ENCODE assay signal across 16 cellular contexts in the genomic region with DNA sequence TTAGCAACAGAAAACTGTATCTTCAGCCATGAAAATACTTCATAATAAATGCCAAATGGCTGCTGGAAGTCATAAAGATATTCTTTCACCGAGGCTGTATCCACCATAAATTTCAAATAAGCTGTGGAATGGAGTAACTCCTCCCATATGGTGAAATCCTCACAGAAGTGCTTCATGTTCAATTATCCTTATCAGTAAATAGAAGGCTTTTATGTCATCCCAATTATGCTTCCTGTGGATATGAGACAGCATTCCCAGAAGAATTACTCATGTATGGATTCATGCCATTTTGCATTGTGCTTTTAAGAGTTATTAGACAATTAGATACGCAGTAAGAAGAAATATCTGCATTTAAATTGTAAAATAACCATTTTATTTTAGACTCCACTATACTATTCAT.
A peak's percentile ranks its signal among the peaks of the same experiment; 100 is the strongest.
DNase-seq lines count a peak whose midpoint lies in the region; ATAC-seq, FAIRE-seq and TF ChIP-seq lines count a peak whose summit lies in the region.
"Had no signal": no experiment of that assay in that cellular context is flagged by ENCODE, and none has a peak within 500 bp of the region (broad histone marks: within the 10 kb centered on the region; RNA-seq: fewer than 3 reads in every experiment).

No MANE protein-coding gene starts in this region.

- TF ChIP-seq CTCF in psoas muscle (IDR thresholded peaks at IDR 0.05), result no peak

- H3K4me1 ChIP-seq in psoas muscle, result no peaks in the 10 kb centered on the region

- H3K27ac ChIP-seq in psoas muscle, result no peak overlapping the region
- H3K27ac ChIP-seq: dorsolateral prefrontal cortex, left lung had no signal

- DNase-seq in DMS79 treated with DMSO at 0.1 percent for 48 hours (lab: John Stamatoyannopoulos, UW), result peak; percentile 48
- peak; percentile 86 for DNase-seq in NCI-H187 treated with DMSO at 0.1 percent for 48 hours (lab: John Stamatoyannopoulos, UW)
- peak; percentile 46 for DNase-seq in SHP77 treated with DMSO at 0.1 percent for 48 hours (lab: John Stamatoyannopoulos, UW)
- peak; percentile 79 for DNase-seq in glomerular endothelial cell (ENCODE audit: extremely low read depth, low read depth, low spot score)
- no peak for DNase-seq in cerebellum (ENCODE audit: low spot score)
- no peak for DNase-seq in GM19239 (ENCODE audit: insufficient read length, low spot score)
- no peak for DNase-seq in psoas muscle
- no peak for DNase-seq in T-helper 2 cell
- DNase-seq: activated CD8-positive, alpha-beta memory T cell treated with anti-CD3 and anti-CD28 coated beads for 24 hours; C1 segment of cervical spinal cord; dorsolateral prefrontal cortex; glutamatergic neuron; left lung; stimulated activated CD4-positive, alpha-beta T cell treated with anti-CD3 and anti-CD28 coated beads, Interleukin-2, amount 100 ng/mL, for 48 hours; stimulated activated naive CD8-positive, alpha-beta T cell treated with anti-CD3 and anti-CD28 coated beads, Interleukin-15, amount 100 ng/mL, for 72 hours had no signal

- H3K27me3 ChIP-seq in psoas muscle (ENCODE audit: insufficient read depth in 3 of 3, low read length in 2 of 3), result no peaks in the 10 kb centered on the region
- H3K27me3 ChIP-seq: dorsolateral prefrontal cortex, left lung had no signal

- H3K36me3 ChIP-seq in psoas muscle (ENCODE audit: insufficient read depth in 1 of 2, low read depth in 1 of 2), result no peaks in the 10 kb centered on the region
- H3K36me3 ChIP-seq: left lung had no signal

- no peak overlapping the region for H3K4me3 ChIP-seq in psoas muscle
- H3K4me3 ChIP-seq: dorsolateral prefrontal cortex, left lung had no signal

- H3K9me3 ChIP-seq in psoas muscle, result no peaks in the 10 kb centered on the region
- H3K9me3 ChIP-seq: left lung had no signal

- intact Hi-C loops in psoas muscle (cut with DNase I), result no loop called here

- WGBS in psoas muscle, 3 donors, result 35 to 39% (median 36%) methylated on average over 2 of the region's 2 CpGs

- no peak for ATAC-seq in psoas muscle
- ATAC-seq: activated naive CD4-positive, alpha-beta T cell treated with anti-CD3 and anti-CD28 coated beads, Interleukin-2, amount 50 U/mL, for 72 hours; left lung; stimulated activated naive CD8-positive, alpha-beta T cell treated with anti-CD3 and anti-CD28 coated beads, Interleukin-15, amount 100 ng/mL, for 72 hours had no signal

- no peak for FAIRE-seq in GM19239 (lab: Jason Lieb, UNC)

Comparison
In these comparisons a context has a peak if more than half of its experiments do, and no peak if none do; other contexts are left out.
1. DNase-seq: peak in DMS79 treated with DMSO at 0.1 percent for 48 hours (single experiment), NCI-H187 treated with DMSO at 0.1 percent for 48 hours (single experiment), SHP77 treated with DMSO at 0.1 percent for 48 hours (single experiment) and glomerular endothelial cell (single experiment); none in cerebellum (single experiment), GM19239 (single experiment), psoas muscle (0 of 2) and T-helper 2 cell (0 of 5).